Comparison of ENCODE assay signal across 17 cellular contexts in genomic region chr14:37973031-37973908, GRCh38.
"Had no signal": no experiment of that assay in that cellular context is flagged by ENCODE, and none has a peak within 500 bp of the region (broad histone marks: within the 10 kb centered on the region; RNA-seq: fewer than 3 reads in every experiment).

No MANE protein-coding gene starts in this region.

- H3K4me3 ChIP-seq: body of pancreas, esophagus squamous epithelium, neural progenitor cell, thyroid gland, uterus had no signal

- H3K27ac ChIP-seq: body of pancreas, esophagus squamous epithelium, neural progenitor cell, thyroid gland, uterus had no signal

- H3K9ac ChIP-seq: neural progenitor cell had no signal

- H3K9me3 ChIP-seq: body of pancreas, esophagus squamous epithelium, thyroid gland, uterus had no signal

- H3K36me3 ChIP-seq: esophagus squamous epithelium, neural progenitor cell, thyroid gland, uterus had no signal

- FAIRE-seq: colon had no signal

- H3K27me3 ChIP-seq: body of pancreas, esophagus squamous epithelium, neural progenitor cell, thyroid gland, uterus had no signal

- H2AFZ ChIP-seq: neural progenitor cell had no signal

- DNase-seq: activated CD4-positive, alpha-beta T cell treated with anti-CD3 and anti-CD28 coated beads, Interleukin-2, amount 50 U/mL, for 1 hour; activated CD8-positive, alpha-beta memory T cell treated with anti-CD3 and anti-CD28 coated beads for 24 hours; activated naive CD8-positive, alpha-beta T cell treated with anti-CD3 and anti-CD28 coated beads for 36 hours; amygdala; body of pancreas; caudate nucleus; esophagus squamous epithelium; foreskin melanocyte; head of caudate nucleus; immature natural killer cell; mammary epithelial cell; naive B cell; stimulated activated CD4-positive, alpha-beta T cell treated with anti-CD3 and anti-CD28 coated beads, Interleukin-2, amount 100 ng/mL, for 48 hours; thyroid gland; uterus had no signal

- H3K4me2 ChIP-seq: neural progenitor cell had no signal

- H3K4me1 ChIP-seq: neural progenitor cell, uterus had no signal
